In genomic region chr18:7789853-7790552, GRCh38 we compare ENCODE assay signal across 9 cellular contexts.
A peak's percentile ranks its signal among the peaks of the same experiment; 100 is the strongest.
DNase-seq lines count a peak whose midpoint lies in the region; ATAC-seq and TF ChIP-seq lines count a peak whose summit lies in the region.
"Had no signal": no experiment of that assay in that cellular context is flagged by ENCODE, and none has a peak within 500 bp of the region (broad histone marks: within the 10 kb centered on the region; RNA-seq: fewer than 3 reads in every experiment).

No MANE protein-coding gene starts in this region.

- no peak overlapping the region for H3K9ac ChIP-seq in SK-N-SH

- H3K4me1 ChIP-seq in SK-N-SH (ENCODE audit: control insufficient read depth in 1 of 2, insufficient read depth in 2 of 2, low read depth in 1 of 2, low read length in 1 of 2) = peaks cover 0 to 3% of the 10 kb centered on the region in 2 experiments; a peak in 1 of 4 replicates
- H3K4me1 ChIP-seq in right cardiac atrium (ENCODE audit: control insufficient read depth, insufficient read depth, low read length) = no peaks in the 10 kb centered on the region
- H3K4me1 ChIP-seq in thyroid gland = peaks cover 13 to 20% of the 10 kb centered on the region in 2 donors

- H3K9me3 ChIP-seq in SK-N-SH = no peaks in the 10 kb centered on the region
- H3K9me3 ChIP-seq in right cardiac atrium (ENCODE audit: control insufficient read depth, low read length) = no peaks in the 10 kb centered on the region
- H3K9me3 ChIP-seq in thyroid gland = no peaks in the 10 kb centered on the region

- 41% methylated on average over 5 of the region's 5 CpGs for WGBS in SK-N-SH (ENCODE audit: low lambda C conversion rate)
- 54% methylated on average over 5 of the region's 5 CpGs for WGBS in right cardiac atrium
- 21 to 39% methylated on average over 5 of the region's 5 CpGs for WGBS in thyroid gland, 2 donors

- H3K4me3 ChIP-seq in SK-N-SH (ENCODE audit: low read depth in 2 of 2, low read length in 1 of 2) = no peak overlapping the region; a peak in 1 of 4 replicates
- H3K4me3 ChIP-seq in right cardiac atrium (ENCODE audit: low read length) = no peak overlapping the region
- no peak overlapping the region for H3K4me3 ChIP-seq in thyroid gland (replicated peaks in 1 of 3)

- H3K9me3 Mint-ChIP-seq in HFFc6 = no peaks in the 10 kb centered on the region
- H3K9me3 Mint-ChIP-seq in T-cell = peaks cover 0 to 5% (median 0%) of the 10 kb centered on the region in 3 donors
- H3K9me3 Mint-ChIP-seq: dendritic cell treated with granulocyte-macrophage colony-stimulating factor and Interleukin-4, amounts not matched to agents 40 ng/mL and 50 ng/mL, for 4 days had no signal

- TF ChIP-seq RAD21 in SK-N-SH (IDR thresholded peaks at IDR 0.05; ENCODE audit: low read length) = peak; percentile 75

- H4K20me1 ChIP-seq in SK-N-SH (ENCODE audit: insufficient read depth) = no peaks in the 10 kb centered on the region

- intact Hi-C loops in right cardiac atrium (cut with DNase I) = no loop called here
- intact Hi-C loops in thyroid gland (cut with DNase I) = loop anchor here (10.0 kb wide), 1 partner anchor 595 kb away; no protein-coding TSS in a partner anchor

- H3K79me2 ChIP-seq in SK-N-SH (ENCODE audit: insufficient read depth) = no peaks in the 10 kb centered on the region

- ATAC-seq in right cardiac atrium = peak; percentile 31 to 60
- no peak for ATAC-seq in T-cell (replicated peaks in 1 of 4)

- TF ChIP-seq EP300 in SK-N-SH (IDR thresholded peaks at IDR 0.05; ENCODE audit: borderline replicate concordance in 1 of 2, low read depth in 1 of 2, low read length in 1 of 2) = no peak

- no peaks in the 10 kb centered on the region for H3F3A ChIP-seq in SK-N-SH (replicated peaks; ENCODE audit: insufficient read depth)

- CTCF ChIA-PET in SK-N-SH (lab: Yijun Ruan, JAX) = interaction anchor here (0.6 to 3.1 kb wide), 35 partner anchors 8 to 714 kb away, joined by 3 to 33 read pairs (median 4); partner anchors contain the start of gene PTPRM
- CTCF ChIA-PET in T-cell (lab: Charles Lee) = no interaction called here

- peak; percentile 35 for DNase-seq in ACHN
- DNase-seq in HFFc6 = peak; percentile 30
- DNase-seq in SK-N-SH = peak; percentile 33
- no peak for DNase-seq in right cardiac atrium
- peak; percentile 53 to 57 for DNase-seq in thyroid gland
- DNase-seq in stimulated activated naive CD4-positive, alpha-beta T cell treated with Interleukin-2 at 50 U/mL for 16 hours (lab: John Stamatoyannopoulos, UW) = no peak
- no peak for DNase-seq in activated CD8-positive, alpha-beta memory T cell treated with anti-CD3 and anti-CD28 coated beads, Interleukin-2, amount 50 U/mL, for 4 hours
- DNase-seq in T-cell = no peak

- H3K27me3 Mint-ChIP-seq in HFFc6 (ENCODE audit: insufficient read depth) (no peaks in the 10 kb centered on the region; the same call in 1 of the 2 replicates), T-cell (no peaks in the 10 kb centered on the region)
- H3K27me3 Mint-ChIP-seq: dendritic cell treated with granulocyte-macrophage colony-stimulating factor and Interleukin-4, amounts not matched to agents 40 ng/mL and 50 ng/mL, for 4 days had no signal

- in situ Hi-C loops in ACHN (cut with HindIII; ENCODE audit: low pct_ligation_motif_present, low pct_unique_long_range_greater_than_20kb, low sequenced_read_pairs) = no loop called here

- H2AFZ ChIP-seq in SK-N-SH (ENCODE audit: low read depth) = no peak overlapping the region

- H3K27ac ChIP-seq in SK-N-SH (ENCODE audit: low read depth in 2 of 2, low read length in 1 of 2) (no peak overlapping the region), right cardiac atrium (ENCODE audit: low read length) (no peak overlapping the region), thyroid gland (peak overlapping the region; percentile 49 to 66 (median 63))

- TF ChIP-seq CTCF in HFFc6 (IDR thresholded peaks at IDR 0.05) (peak; percentile 83), SK-N-SH (IDR thresholded peaks at IDR 0.05) (peak; percentile 58), thyroid gland (IDR thresholded peaks at IDR 0.05) (peak in 4 of 6 experiments; percentile 46 to 67 (median 52))

- H3K36me3 Mint-ChIP-seq in HFFc6 (ENCODE audit: low read depth) (no peaks in the 10 kb centered on the region), T-cell (no peaks in the 10 kb centered on the region)

- H3K4me3 Mint-ChIP-seq in HFFc6 (no peak overlapping the region), T-cell (no peak overlapping the region)
- H3K4me3 Mint-ChIP-seq: dendritic cell treated with granulocyte-macrophage colony-stimulating factor and Interleukin-4, amounts not matched to agents 40 ng/mL and 50 ng/mL, for 4 days had no signal

- H3K9me2 ChIP-seq in SK-N-SH = no peaks in the 10 kb centered on the region

- H3K27ac Mint-ChIP-seq in HFFc6 (no peak overlapping the region), T-cell (no peak overlapping the region)
- H3K27ac Mint-ChIP-seq: dendritic cell treated with granulocyte-macrophage colony-stimulating factor and Interleukin-4, amounts not matched to agents 40 ng/mL and 50 ng/mL, for 4 days had no signal

- H3K36me3 ChIP-seq in SK-N-SH (replicated peaks in 1 of 2; ENCODE audit: control insufficient read depth in 1 of 2, insufficient read depth in 2 of 2, low read length in 1 of 2) (no peaks in the 10 kb centered on the region), thyroid gland (no peaks in the 10 kb centered on the region)

- H3K4me1 Mint-ChIP-seq in HFFc6 (ENCODE audit: low read depth) (no peaks in the 10 kb centered on the region; the same call in 1 of the 2 replicates), T-cell (no peaks in the 10 kb centered on the region)

- POLR2A ChIA-PET in SK-N-SH (lab: Yijun Ruan, JAX) (no interaction called here), T-cell (lab: Charles Lee) (interaction anchor here in 1 of 2 donors (0.6 kb wide), 1 partner anchor 973 kb away, joined by 3 read pairs; no protein-coding TSS in a partner anchor)

- TF ChIP-seq POLR2A in thyroid gland (IDR thresholded peaks at IDR 0.05) = no peak

- no peaks in the 10 kb centered on the region for H3K27me3 ChIP-seq in SK-N-SH (ENCODE audit: insufficient read depth)
- no peaks in the 10 kb centered on the region for H3K27me3 ChIP-seq in right cardiac atrium (ENCODE audit: control insufficient read depth, insufficient read depth)
- no peaks in the 10 kb centered on the region for H3K27me3 ChIP-seq in thyroid gland

- no peak overlapping the region for H3K4me2 ChIP-seq in SK-N-SH

TF ChIP-seq in SK-N-SH, 30 proteins besides CTCF, POLR2A, EP300 and RAD21:
- no peak for TF ChIP-seq MEF2A (IDR thresholded peaks at IDR 0.05; ENCODE audit: borderline replicate concordance, low read depth)
- peak; percentile 43; the same call in 1 of the 2 replicates for TF ChIP-seq SMC3 (IDR thresholded peaks at IDR 0.05; ENCODE audit: low read depth, low read length)
- no peak for TF ChIP-seq ELF1 (IDR thresholded peaks at IDR 0.05)

Comparison
In these comparisons a context has a peak if more than half of its experiments do, and no peak if none do; other contexts are left out.
1. DNase-seq: peak in ACHN (single experiment), HFFc6 (single experiment), SK-N-SH (single experiment) and thyroid gland (2 of 2); none in right cardiac atrium (0 of 3), stimulated activated naive CD4-positive, alpha-beta T cell treated with Interleukin-2 at 50 U/mL for 16 hours (single experiment), activated CD8-positive, alpha-beta memory T cell treated with anti-CD3 and anti-CD28 coated beads, Interleukin-2, amount 50 U/mL, for 4 hours (single experiment) and T-cell (0 of 34).
2. H3K27ac ChIP-seq: peak in thyroid gland (3 of 3); none in SK-N-SH (0 of 2) and right cardiac atrium (single experiment).
3. ATAC-seq: peak in right cardiac atrium (2 of 2); none in T-cell (0 of 4).
4. Peak in every context shown above with its lines, with median percentiles within 50 percentile points of each other: CTCF ChIP-seq.